10 cellular contexts compared by ENCODE assay signal in the genomic region with DNA sequence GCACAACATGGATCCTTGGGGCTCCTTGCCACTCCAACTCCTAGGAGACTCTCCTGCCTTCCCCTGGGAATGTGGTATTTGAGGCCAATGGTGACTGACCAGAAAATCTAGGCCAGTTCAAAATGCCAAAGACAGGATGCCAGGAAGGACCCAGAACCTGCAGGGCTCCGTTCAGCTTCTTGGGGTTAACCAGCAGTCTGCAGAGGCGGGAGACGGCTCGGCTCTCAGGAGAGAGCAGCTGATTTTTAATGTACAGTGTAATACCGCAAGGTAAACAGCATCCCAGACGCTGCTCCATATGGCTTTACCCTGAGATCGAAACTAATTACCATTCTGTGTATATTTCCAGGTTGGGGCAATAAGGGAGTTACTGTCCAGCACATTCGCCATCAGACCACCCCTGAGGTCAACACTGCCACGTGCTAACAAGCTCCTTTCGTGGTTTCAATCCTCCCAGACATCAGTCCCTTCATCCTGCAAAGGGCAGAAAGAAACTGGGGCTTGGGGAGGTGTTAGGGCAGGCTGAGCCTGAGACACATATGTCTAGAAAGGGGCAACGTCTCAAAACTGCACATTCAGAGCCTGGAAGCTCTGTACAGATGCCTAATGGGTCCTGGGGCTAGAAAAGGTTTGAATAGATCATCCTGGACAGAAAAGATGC. TPM values are rescaled to one million over a fixed set of nuclear protein-coding genes. Genes with fewer than 3 reads are reported as not detected.
A peak's percentile ranks its signal among the peaks of the same experiment; 100 is the strongest.
DNase-seq lines count a peak whose midpoint lies in the region; ATAC-seq and TF ChIP-seq lines count a peak whose summit lies in the region.
"Had no signal": no experiment of that assay in that cellular context is flagged by ENCODE, and none has a peak within 500 bp of the region (broad histone marks: within the 10 kb centered on the region; RNA-seq: fewer than 3 reads in every experiment).

No MANE protein-coding gene starts in this region.

- H3K4me1 ChIP-seq in SJCRH30: peaks cover 53% of the 10 kb centered on the region

- no peaks in the 10 kb centered on the region for H3K27me3 ChIP-seq in SJCRH30
- H3K27me3 ChIP-seq: adrenal gland, hepatocyte had no signal

- TF ChIP-seq CTCF in type B pancreatic cell (conservative IDR thresholded peaks at IDR 0.05): no peak

- peak overlapping the region; percentile 98 for H3K27ac Mint-ChIP-seq in activated naive CD4-positive, alpha-beta T cell treated with anti-CD3 and anti-CD28 coated beads for 36 hours
- H3K27ac Mint-ChIP-seq in immature natural killer cell: peak overlapping the region; percentile 81 to 91 (median 84)
- peak overlapping the region; percentile 21 for H3K27ac Mint-ChIP-seq in type B pancreatic cell

- H3K27ac ChIP-seq in SJCRH30: peak overlapping the region; percentile 40; the same call in 1 of the 2 replicates
- H3K27ac ChIP-seq: adrenal gland had no signal

- H3K4me3 ChIP-seq in SJCRH30: no peak overlapping the region
- H3K4me3 ChIP-seq: adrenal gland, hepatocyte had no signal

- no peaks in the 10 kb centered on the region for H3K9me3 Mint-ChIP-seq in activated naive CD4-positive, alpha-beta T cell treated with anti-CD3 and anti-CD28 coated beads for 36 hours
- H3K9me3 Mint-ChIP-seq in immature natural killer cell (no peaks in the 10 kb centered on the region), type B pancreatic cell (no peaks in the 10 kb centered on the region)

- intact Hi-C loops in activated naive CD4-positive, alpha-beta T cell treated with anti-CD3 and anti-CD28 coated beads for 36 hours (cut with micrococcal nuclease): no loop called here

- no peak for ATAC-seq in GM18517 (IDR thresholded peaks at IDR 0.05; ENCODE audit: unreplicated experiment)
- no peak for ATAC-seq in HG03565 (IDR thresholded peaks at IDR 0.05; ENCODE audit: unreplicated experiment)
- no peak for ATAC-seq in GM18511 (IDR thresholded peaks at IDR 0.05; ENCODE audit: unreplicated experiment)

- CTCF ChIA-PET in activated naive CD4-positive, alpha-beta T cell treated with anti-CD3 and anti-CD28 coated beads for 36 hours (lab: Charles Lee): interaction anchor here (0.6 to 1.4 kb wide), 6 partner anchors 8 to 106 kb away, joined by 3 to 6 read pairs (median 4); no protein-coding TSS in a partner anchor

- H3K36me3 ChIP-seq in SJCRH30: peaks cover 9% of the 10 kb centered on the region
- H3K36me3 ChIP-seq: adrenal gland had no signal

- DNase-seq in activated naive CD4-positive, alpha-beta T cell treated with anti-CD3 and anti-CD28 coated beads for 36 hours: peak; percentile 43
- DNase-seq in activated naive CD4-positive, alpha-beta T cell (lab: John Stamatoyannopoulos, UW): no peak
- DNase-seq in SJCRH30 (peak; percentile 43 to 53), immature natural killer cell (no peak), type B pancreatic cell (ENCODE audit: extremely low spot score, unreplicated experiment) (no peak)
- DNase-seq: adrenal gland had no signal

- H3K27me3 Mint-ChIP-seq in activated naive CD4-positive, alpha-beta T cell treated with anti-CD3 and anti-CD28 coated beads for 36 hours (ENCODE audit: low read depth): no peaks in the 10 kb centered on the region
- peaks cover 0 to 2% (median 0%) of the 10 kb centered on the region in 3 donors for H3K27me3 Mint-ChIP-seq in immature natural killer cell (ENCODE audit: low read depth in 3 of 3)
- no peaks in the 10 kb centered on the region for H3K27me3 Mint-ChIP-seq in type B pancreatic cell

- peak overlapping the region; percentile 86 for H3K4me3 Mint-ChIP-seq in activated naive CD4-positive, alpha-beta T cell treated with anti-CD3 and anti-CD28 coated beads for 36 hours
- H3K4me3 Mint-ChIP-seq in immature natural killer cell (peak overlapping the region; percentile 59 to 76 (median 67)), type B pancreatic cell (peak overlapping the region; percentile 54)

- no peaks in the 10 kb centered on the region for H3K9me3 ChIP-seq in SJCRH30 (replicated peaks)
- H3K9me3 ChIP-seq: adrenal gland had no signal

- peaks cover 92% of the 10 kb centered on the region for H3K4me1 Mint-ChIP-seq in activated naive CD4-positive, alpha-beta T cell treated with anti-CD3 and anti-CD28 coated beads for 36 hours (ENCODE audit: low read depth)
- H3K4me1 Mint-ChIP-seq in immature natural killer cell: peaks cover 80 to 83% of the 10 kb centered on the region in 2 donors
- peaks cover 47% of the 10 kb centered on the region for H3K4me1 Mint-ChIP-seq in type B pancreatic cell (ENCODE audit: unreplicated experiment)

- peaks cover 50% of the 10 kb centered on the region for H3K36me3 Mint-ChIP-seq in activated naive CD4-positive, alpha-beta T cell treated with anti-CD3 and anti-CD28 coated beads for 36 hours (ENCODE audit: low read depth)
- H3K36me3 Mint-ChIP-seq in immature natural killer cell (peaks cover 0 to 3% (median 3%) of the 10 kb centered on the region in 3 donors), type B pancreatic cell (peaks cover 9% of the 10 kb centered on the region)

RNA-seq across cellular contexts. Expression of gene ITPKB, which starts 16.7 kb away (rescaled TPM):
- total RNA-seq in activated naive CD4-positive, alpha-beta T cell treated with anti-CD3 and anti-CD28 coated beads for 36 hours: 10 to 100 TPM; 40.3 to 40.9 TPM
- 22.5 and 23.2 TPM in 2 replicates for total RNA-seq in SJCRH30 (2014; rRNA removed; shearing (Covaris generic))
- 10 to 100 TPM; 14.1 to 37.8 (median 18.7) TPM for polyA plus RNA-seq in immature natural killer cell
- 24.5 and 31.4 TPM in 2 replicates for total RNA-seq in type B pancreatic cell (ENCODE audit: low replicate concordance)

Comparison
In these comparisons a context has a peak if more than half of its experiments do, and no peak if none do; other contexts are left out.
1. DNase-seq: peak in activated naive CD4-positive, alpha-beta T cell treated with anti-CD3 and anti-CD28 coated beads for 36 hours (single experiment) and SJCRH30 (2 of 2); none in activated naive CD4-positive, alpha-beta T cell (0 of 4), immature natural killer cell (0 of 3) and type B pancreatic cell (single experiment).
2. H3K27ac Mint-ChIP-seq: peak in every context shown above with its lines; median percentile 98 in activated naive CD4-positive, alpha-beta T cell treated with anti-CD3 and anti-CD28 coated beads for 36 hours; 84 in immature natural killer cell; 21 in type B pancreatic cell.
3. Peak in every context shown above with its lines, with median percentiles within 50 percentile points of each other: H3K4me3 Mint-ChIP-seq.